In genomic region chr1:147959680-147960079, GRCh38 we compare ENCODE assay signal across 11 cellular contexts. TPM values are rescaled to one million over a fixed set of nuclear protein-coding genes. Genes with fewer than 3 reads are reported as not detected.
"Had no signal": no experiment of that assay in that cellular context is flagged by ENCODE, and none has a peak within 500 bp of the region (broad histone marks: within the 10 kb centered on the region; RNA-seq: fewer than 3 reads in every experiment).

No MANE protein-coding gene starts in this region.

RNA-seq across cellular contexts. Expression of gene GJA8, which starts 57.1 kb away (rescaled TPM):
- total RNA-seq: activated B cell treated with CpG ODN at 0.5 μM for 24 hours; activated CD4-positive, alpha-beta memory T cell treated with anti-CD3 and anti-CD28 coated beads for 36 hours; activated CD4-positive, alpha-beta memory T cell treated with anti-CD3 and anti-CD28 coated beads, Interleukin-2, amount 10 ng/mL, durations not matched to agents 7 days and 5 days; activated CD4-positive, alpha-beta T cell treated with anti-CD3 and anti-CD28 coated beads for 36 hours; activated CD4-positive, alpha-beta T cell treated with anti-CD3 and anti-CD28 coated beads, Interleukin-2, amount 10 ng/mL, durations not matched to agents 24 days and 14 days; activated CD8-positive, alpha-beta memory T cell treated with anti-CD3 and anti-CD28 coated beads for 36 hours; T-cell; T-helper 1 cell treated with Interleukin-12 subunit alpha and Interleukin-12 subunit beta and Interleukin-4 antibody, amounts not matched to agents 30 ng/mL and 1 ng/mL, for 36 hours; T-helper 17 cell; T-helper 2 cell treated with Interferon-gamma antibody and Interleukin-4, amounts not matched to agents 100 ng/mL and 5 ng/mL, for 36 hours; WTC11 had no signal
